1 cellular context compared by ENCODE assay signal in the genomic region with DNA sequence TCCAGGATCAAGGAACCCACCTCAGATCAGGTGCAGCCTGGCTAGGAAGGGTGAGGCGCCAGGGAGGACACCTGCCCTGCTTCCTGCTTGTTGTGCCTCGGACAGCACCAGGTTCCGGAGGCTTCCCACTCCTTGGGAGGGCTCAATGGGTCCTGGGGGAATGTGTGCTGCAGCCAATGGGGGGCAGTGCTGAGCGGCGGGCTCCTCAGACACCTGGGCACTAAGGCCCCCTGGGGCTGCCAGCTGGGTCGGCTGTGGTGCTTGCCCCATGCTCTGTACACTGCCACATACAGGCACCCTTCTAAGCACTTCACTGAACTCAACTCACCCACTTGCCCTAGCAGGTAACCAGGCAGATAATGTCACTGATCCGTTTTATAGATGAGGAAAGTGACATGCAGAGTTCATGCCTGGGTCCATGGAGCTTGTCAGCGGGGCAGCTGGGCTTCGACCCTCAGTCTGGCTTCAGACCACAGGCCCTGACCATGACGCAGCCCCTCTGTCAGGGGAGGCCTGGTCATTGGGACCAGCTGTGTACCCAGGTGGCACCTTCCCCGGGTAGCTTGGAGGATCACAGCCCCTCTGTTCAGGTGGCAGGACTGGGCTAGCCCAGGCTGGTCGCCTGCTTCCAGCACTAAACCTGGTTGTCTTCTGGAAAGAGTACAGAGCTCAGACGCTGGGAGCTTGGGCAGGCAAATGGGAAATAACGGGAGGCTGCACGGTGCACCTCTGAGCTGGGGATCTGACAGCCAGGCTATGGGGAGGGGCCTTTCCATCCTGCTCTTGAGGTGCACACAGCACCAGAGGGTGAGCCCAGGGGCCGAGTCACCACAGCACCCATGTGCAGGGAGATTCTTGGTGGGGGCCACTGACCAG.
TF ChIP-seq lines count a peak whose summit lies in the region.

No MANE protein-coding gene starts in this region.

TF ChIP-seq in H1, 55 proteins besides CTCF, POLR2A, EP300 and RAD21:
- TF ChIP-seq CHD2 (IDR thresholded peaks at IDR 0.05; ENCODE audit: low read length) (no peak), GABPA (IDR thresholded peaks at IDR 0.05; ENCODE audit: borderline replicate concordance, insufficient read depth, low read length) (0 out of 2 replicates have a peak, but pooled peaks have one; percentile 20)
